In genomic region chr4:19748470-19748869, GRCh38 we compare ENCODE assay signal across 12 cellular contexts.
DNase-seq lines count a peak whose midpoint lies in the region; ATAC-seq and TF ChIP-seq lines count a peak whose summit lies in the region.
"Had no signal": no experiment of that assay in that cellular context is flagged by ENCODE, and none has a peak within 500 bp of the region (broad histone marks: within the 10 kb centered on the region; RNA-seq: fewer than 3 reads in every experiment).

No MANE protein-coding gene starts in this region.

- peak; percentile 23 for ATAC-seq in PC-3
- no peak for ATAC-seq in GM18520 (IDR thresholded peaks at IDR 0.05; ENCODE audit: unreplicated experiment)
- no peak for ATAC-seq in GM21825 (IDR thresholded peaks at IDR 0.05; ENCODE audit: unreplicated experiment)
- no peak for ATAC-seq in GM21515 (IDR thresholded peaks at IDR 0.05; ENCODE audit: unreplicated experiment)

- no peak overlapping the region for H2AFZ ChIP-seq in PC-3 (ENCODE audit: low read length)
- no peak overlapping the region for H2AFZ ChIP-seq in osteoblast (ENCODE audit: low read length)

- H3K27ac ChIP-seq in PC-3 (ENCODE audit: low read length) (peak overlapping the region; percentile 85), osteoblast (ENCODE audit: low read depth, low read length) (peak overlapping the region; percentile 70), WERI-Rb-1 (no peak overlapping the region)

- H3K27me3 ChIP-seq in PC-3 (ENCODE audit: low read length) (no peaks in the 10 kb centered on the region), osteoblast (ENCODE audit: insufficient read depth, low read length) (no peaks in the 10 kb centered on the region), WERI-Rb-1 (ENCODE audit: insufficient read depth, low read depth, severe bottlenecking) (no peaks in the 10 kb centered on the region)

- TF ChIP-seq CTCF in AG04449 (IDR thresholded peaks at IDR 0.05; ENCODE audit: insufficient read depth, low read length, missing control alignments) (no peak), PC-3 (conservative IDR thresholded peaks at IDR 0.05; ENCODE audit: low read depth, low read length) (no peak), fibroblast of the aortic adventitia (IDR thresholded peaks at IDR 0.05; ENCODE audit: insufficient read depth, low read length) (no peak), osteoblast (IDR thresholded peaks at IDR 0.05; ENCODE audit: extremely low read depth, low read depth, low read length) (no peak), WERI-Rb-1 (IDR thresholded peaks at IDR 0.05; ENCODE audit: low read depth, low read length) (no peak)

- intact Hi-C loops in PC-3 (cut with micrococcal nuclease) = loop anchor here (10.0 kb wide), 1 partner anchor 86 kb away; no protein-coding TSS in a partner anchor

- H3K9me3 ChIP-seq in PC-3 (ENCODE audit: low read length) = no peaks in the 10 kb centered on the region
- H3K9me3 ChIP-seq in osteoblast (ENCODE audit: low read depth, low read length) = no peaks in the 10 kb centered on the region
- H3K9me3 ChIP-seq in WERI-Rb-1 (ENCODE audit: severe bottlenecking) = no peaks in the 10 kb centered on the region

- H3K79me2 ChIP-seq in PC-3 (ENCODE audit: low read length) (no peaks in the 10 kb centered on the region), osteoblast (ENCODE audit: insufficient read depth, low read length) (no peaks in the 10 kb centered on the region)

- H3K4me1 ChIP-seq in PC-3 (ENCODE audit: insufficient read depth, low read length) (peaks cover 25% of the 10 kb centered on the region), osteoblast (ENCODE audit: insufficient read depth, low read length) (peaks cover 9% of the 10 kb centered on the region)

- H3K4me2 ChIP-seq in PC-3 (ENCODE audit: low read length) = peak overlapping the region; percentile 51
- peak overlapping the region; percentile 21 for H3K4me2 ChIP-seq in osteoblast (ENCODE audit: insufficient read depth, low read length)

- H3K36me3 ChIP-seq in PC-3 (ENCODE audit: low read depth, low read length) = no peaks in the 10 kb centered on the region
- H3K36me3 ChIP-seq in osteoblast (ENCODE audit: insufficient read depth, low read length) = no peaks in the 10 kb centered on the region
- no peaks in the 10 kb centered on the region for H3K36me3 ChIP-seq in WERI-Rb-1

- H3K9me2 ChIP-seq in PC-3 (replicated peaks; ENCODE audit: low read length) = no peaks in the 10 kb centered on the region; the same call in 1 of the 2 replicates

- peaks cover 5% of the 10 kb centered on the region for H3F3A ChIP-seq in PC-3 (ENCODE audit: low read length, unreplicated experiment)

- BruUV-seq in PC-3 (replicated peaks; lab: Mats Ljungman, UMichigan) = no TSS peak

- peak overlapping the region; percentile 19; the same call in 1 of the 2 replicates for H3K9ac ChIP-seq in PC-3 (ENCODE audit: low read length)

- CTCF ChIA-PET in AG04449 (lab: Yijun Ruan, JAX) (no interaction called here), PC-3 (lab: Charles Lee) (no interaction called here)

- POLR2A ChIA-PET in AG04449 (lab: Yijun Ruan, JAX) = no interaction called here
- POLR2A ChIA-PET in PC-3 (lab: Charles Lee; ENCODE audit: unreplicated experiment) = no interaction called here

- DNase-seq in AG04449 (ENCODE audit: low read depth, low spot score) (peak; percentile 52), PC-3 (no peak), fibroblast of the aortic adventitia (ENCODE audit: low read depth) (peak; percentile 98), osteoblast (ENCODE audit: insufficient read length, low spot score, missing footprints) (no peak), WERI-Rb-1 (no peak)
- DNase-seq: activated CD4-positive, alpha-beta memory T cell treated with anti-CD3 and anti-CD28 coated beads for 36 hours; activated effector memory CD4-positive, alpha-beta T cell treated with anti-CD3 and anti-CD28 coated beads, Interleukin-2, amount 50 U/mL, for 16 hours; cerebellar nuclear complex; DMS79 had no signal

- H4K20me1 ChIP-seq in PC-3 (ENCODE audit: low read length) = no peaks in the 10 kb centered on the region
- no peaks in the 10 kb centered on the region for H4K20me1 ChIP-seq in osteoblast (ENCODE audit: insufficient read depth, low read length)

- H3K4me3 ChIP-seq in AG04449 (ENCODE audit: low read depth, low read length) = no peak overlapping the region
- H3K4me3 ChIP-seq in PC-3 (ENCODE audit: low read length) = no peak overlapping the region
- H3K4me3 ChIP-seq in fibroblast of the aortic adventitia (ENCODE audit: low read depth, low read length) = no peak overlapping the region
- no peak overlapping the region for H3K4me3 ChIP-seq in osteoblast (ENCODE audit: insufficient read depth, low read length)
- H3K4me3 ChIP-seq in WERI-Rb-1 (ENCODE audit: low read depth, low read length) = no peak overlapping the region

Comparison
In these comparisons a context has a peak if more than half of its experiments do, and no peak if none do; other contexts are left out.
1. DNase-seq: peak in AG04449 (single experiment) and fibroblast of the aortic adventitia (single experiment); none in PC-3 (single experiment), osteoblast (single experiment) and WERI-Rb-1 (single experiment).